In the genomic region with DNA sequence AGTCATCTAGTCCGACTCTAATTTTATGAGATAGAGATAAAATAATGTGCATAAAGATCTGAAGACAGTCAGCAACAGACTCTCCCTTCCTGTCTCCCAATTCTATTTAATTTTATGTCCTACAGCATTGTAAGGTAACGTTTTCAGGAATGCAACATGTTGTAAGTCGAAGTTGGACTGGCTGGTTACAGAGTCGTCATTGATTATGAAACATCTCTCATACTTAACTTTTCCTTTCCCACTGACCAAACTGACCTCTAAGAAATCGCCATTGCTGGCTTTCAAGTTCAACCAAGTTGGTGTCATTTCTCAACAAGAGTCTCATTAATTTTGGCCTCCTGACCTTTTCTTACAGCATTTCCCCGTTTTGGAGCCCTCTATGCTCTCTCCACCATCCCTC, we compare ENCODE assay signal across 21 cellular contexts. TPM values are rescaled to one million over a fixed set of nuclear protein-coding genes. Genes with fewer than 3 reads are reported as not detected.
DNase-seq lines count a peak whose midpoint lies in the region; ATAC-seq, FAIRE-seq and TF ChIP-seq lines count a peak whose summit lies in the region.
"Had no signal": no experiment of that assay in that cellular context is flagged by ENCODE, and none has a peak within 500 bp of the region (broad histone marks: within the 10 kb centered on the region; RNA-seq: fewer than 3 reads in every experiment).

No MANE protein-coding gene starts in this region.

- no peak overlapping the region for H3K23ac ChIP-seq in H1 (ENCODE audit: insufficient read length)

- no peak overlapping the region for H3K56ac ChIP-seq in H1 (replicated peaks; ENCODE audit: insufficient read length, low read depth, low read length)

- H3K9ac ChIP-seq in HUES64 (ENCODE audit: low read depth, low read length) (peak overlapping the region; percentile 30; the same call in 1 of the 2 replicates), H1 (replicated peaks in 1 of 4; ENCODE audit: extremely low read depth in 1 of 4, low read depth in 3 of 4, low read length in 3 of 4) (peak overlapping the region in 1 of 4 experiments; percentile 4; a peak in 1 of 7 replicates), HepG2 (ENCODE audit: insufficient read depth, low read depth, low read length) (no peak overlapping the region), subcutaneous abdominal adipose tissue (ENCODE audit: low read length in 5 of 5) (peak overlapping the region in 2 of 5 donors; percentile 8 to 41)
- H3K9ac ChIP-seq: parathyroid adenoma had no signal

- no peaks in the 10 kb centered on the region for H3K79me2 ChIP-seq in H1 (ENCODE audit: control insufficient read depth in 1 of 2, insufficient read depth in 2 of 2, low read length in 2 of 2)
- H3K79me2 ChIP-seq in HepG2 (ENCODE audit: insufficient read depth, low read length): no peaks in the 10 kb centered on the region
- H3K79me2 ChIP-seq: parathyroid adenoma had no signal

- H3K4me1 ChIP-seq in HUES64 (ENCODE audit: insufficient read depth, low read length) (peaks cover 56% of the 10 kb centered on the region), H1 (replicated peaks in 1 of 4; ENCODE audit: control insufficient read depth in 3 of 4, insufficient read depth in 4 of 4, low read length in 3 of 4) (peaks cover 13 to 31% (median 25%) of the 10 kb centered on the region in 4 experiments; a peak in 6 of 7 replicates), HepG2 (ENCODE audit: insufficient read depth, low read length) (peaks cover 75% of the 10 kb centered on the region), subcutaneous abdominal adipose tissue (ENCODE audit: control insufficient read depth in 5 of 5, insufficient read depth in 5 of 5, low read length in 5 of 5) (peaks cover 3 to 51% (median 35%) of the 10 kb centered on the region in 5 donors), uterus (no peaks in the 10 kb centered on the region)
- H3K4me1 ChIP-seq: foreskin keratinocyte, Peyer's patch had no signal

- H3K4ac ChIP-seq in H1 (replicated peaks; ENCODE audit: insufficient read length, low read depth, low read length): no peak overlapping the region

- no peak for ATAC-seq in HepG2
- ATAC-seq: activated CD8-positive, alpha-beta memory T cell treated with anti-CD3 and anti-CD28 coated beads, Interleukin-2, amount 10 ng/mL, durations not matched to agents 7 days and 5 days; foreskin keratinocyte; GM12878 had no signal

- TF ChIP-seq EP300 in H1 (IDR thresholded peaks at IDR 0.05; ENCODE audit: borderline replicate concordance in 1 of 2, low read depth in 2 of 2, low read length in 2 of 2) (no peak), HepG2 (IDR thresholded peaks at IDR 0.05; ENCODE audit: low read depth in 2 of 2, low read length in 2 of 2) (no peak), HepG2 (CRISPR knock-in tag; IDR thresholded peaks at IDR 0.05; ENCODE audit: borderline replicate concordance) (no peak)

- TF ChIP-seq CTCF in H1 (IDR thresholded peaks at IDR 0.05; ENCODE audit: control extremely low read depth in 1 of 3, insufficient read depth in 1 of 3, low read depth in 1 of 3, low read length in 3 of 3) (no peak), HepG2 (CRISPR knock-in tag; IDR thresholded peaks at IDR 0.05) (no peak), uterus (IDR thresholded peaks at IDR 0.05) (no peak)

- POLR2A ChIA-PET in H1 (lab: Charles Lee; ENCODE audit: partially characterized antibody): interaction anchor here (1.6 kb wide), 1 partner anchor 11 kb away, joined by 4 read pairs; no protein-coding TSS in a partner anchor
- POLR2A ChIA-PET in HepG2 (lab: Yijun Ruan, JAX): no interaction called here

- WGBS in HUES64: 64% methylated on average over 6 of the region's 6 CpGs
- 45% methylated on average over 6 of the region's 6 CpGs; no CpG with 5 or more reads in 1 of the 2 experiments for WGBS in H1 (ENCODE audit: extremely low coverage in 1 of 2, insufficient coverage in 1 of 2, insufficient read length in 1 of 2, insufficient replicate concordance in 2 of 2, low coverage in 1 of 2, low lambda C conversion rate in 2 of 2, missing lambda C conversion rate in 1 of 2), 2 experiments
- 10% methylated on average over 6 of the region's 6 CpGs for WGBS in HepG2 (ENCODE audit: low lambda C conversion rate)

- no peaks in the 10 kb centered on the region for H3K79me1 ChIP-seq in H1 (ENCODE audit: low read depth, low read length)

- DNase-seq in H1 (ENCODE audit: low read depth in 1 of 2, low spot score in 2 of 2) (peak in 1 of 2 experiments; percentile 33), HepG2 (ENCODE audit: low spot score) (no peak), NK-92 (lab: John Stamatoyannopoulos, UW; ENCODE audit: unreplicated experiment) (no peak), uterus (no peak)
- DNase-seq in stimulated activated CD4-positive, alpha-beta T cell treated with anti-CD3 and anti-CD28 coated beads, Interleukin-4, amount 100 ng/mL, for 1 hour: no peak
- DNase-seq: activated CD4-positive, alpha-beta T cell treated with anti-CD3 and anti-CD28 coated beads for 4 hours; activated CD8-positive, alpha-beta memory T cell treated with anti-CD3 and anti-CD28 coated beads, Interleukin-2, amount 10 ng/mL, durations not matched to agents 7 days and 5 days; activated effector memory CD4-positive, alpha-beta T cell treated with Interleukin-2 at 50 U/mL for 16 hours; foreskin keratinocyte; HFFc6; Kasumi-1; NCI-H1105 treated with DMSO at 0.1 percent for 48 hours; NCI-H748 treated with DMSO at 0.1 percent for 48 hours; Peyer's patch; small intestine; stimulated activated CD4-positive, alpha-beta T cell treated with anti-CD3 and anti-CD28 coated beads, Interleukin-4, amount 100 ng/mL, for 24 hours had no signal

- H4K20me1 ChIP-seq in H1 (replicated peaks in 1 of 2; ENCODE audit: control insufficient read depth in 1 of 2, insufficient read depth in 2 of 2, low read length in 2 of 2) (no peaks in the 10 kb centered on the region), HepG2 (ENCODE audit: insufficient read depth, low read length) (no peaks in the 10 kb centered on the region)

- H3K4me2 ChIP-seq in H1 (ENCODE audit: insufficient read depth in 1 of 2, low read depth in 2 of 2, low read length in 2 of 2) (peak overlapping the region; percentile 69), HepG2 (ENCODE audit: low read depth, low read length) (peak overlapping the region; percentile 70)

- no peak for FAIRE-seq in H1 (lab: Jason Lieb, UNC)
- no peak for FAIRE-seq in HepG2 (lab: Jason Lieb, UNC)
- FAIRE-seq: GM12878, small intestine had no signal

- H3K27ac ChIP-seq in HUES64 (ENCODE audit: low read depth, low read length) (peak overlapping the region; percentile 94), H1 (ENCODE audit: low read depth, low read length) (peak overlapping the region; percentile 52; the same call in 1 of the 2 replicates), HepG2 (ENCODE audit: extremely low read length, insufficient read depth, low read length) (no peak overlapping the region), subcutaneous abdominal adipose tissue (ENCODE audit: low read depth, low read length) (peak overlapping the region; percentile 85), uterus (no peak overlapping the region)
- H3K27ac ChIP-seq: foreskin keratinocyte, parathyroid adenoma, Peyer's patch had no signal

- H3K23me2 ChIP-seq in H1 (ENCODE audit: low read depth, low read length): peaks cover 3% of the 10 kb centered on the region; the same call in 1 of the 2 replicates

- H3K14ac ChIP-seq in H1 (ENCODE audit: insufficient read length): no peak overlapping the region

- no TSS peak for BruUV-seq in HepG2 (replicated peaks; lab: Mats Ljungman, UMichigan)

- H4K8ac ChIP-seq in H1 (ENCODE audit: extremely low read depth, insufficient read depth, low read length): no peak overlapping the region

- H2BK5ac ChIP-seq in H1 (ENCODE audit: low read depth, low read length): peak overlapping the region; percentile 62; the same call in 1 of the 2 replicates

- in situ Hi-C loops in HepG2 (cut with HindIII; ENCODE audit: extremely low pct_ligation_motif_present, low pct_unique_long_range_greater_than_20kb): no loop called here

- peak overlapping the region; percentile 86 for H2BK12ac ChIP-seq in H1 (ENCODE audit: low read depth, low read length)

- TF ChIP-seq POLR2A in H1 (IDR thresholded peaks at IDR 0.05; ENCODE audit: control extremely low read depth in 1 of 2, low read depth in 2 of 2, low read length in 2 of 2) (no peak), HepG2 (IDR thresholded peaks at IDR 0.05; ENCODE audit: insufficient read depth in 1 of 2, low read depth in 2 of 2, low read length in 2 of 2) (no peak), uterus (IDR thresholded peaks at IDR 0.05) (no peak)

- CTCF ChIA-PET in H1 (lab: Charles Lee; ENCODE audit: partially characterized antibody) (no interaction called here), HepG2 (lab: Yijun Ruan, JAX; ENCODE audit: low intra/inter-chr PET ratio, low total read pairs) (no interaction called here)

- peak overlapping the region; percentile 72 for H4K5ac ChIP-seq in H1 (ENCODE audit: insufficient read length, low read depth, low read length)

- H3K36me3 ChIP-seq in HUES64 (ENCODE audit: insufficient read depth, low read length): no peaks in the 10 kb centered on the region
- no peaks in the 10 kb centered on the region for H3K36me3 ChIP-seq in H1 (ENCODE audit: control insufficient read depth in 2 of 4, insufficient read depth in 4 of 4, low read length in 3 of 4)
- no peaks in the 10 kb centered on the region for H3K36me3 ChIP-seq in HepG2 (replicated peaks in 1 of 2; ENCODE audit: control insufficient read depth in 1 of 2, insufficient read depth in 2 of 2, low read length in 2 of 2)
- no peaks in the 10 kb centered on the region for H3K36me3 ChIP-seq in subcutaneous abdominal adipose tissue (ENCODE audit: control insufficient read depth in 5 of 5, insufficient read depth in 5 of 5, low read length in 5 of 5)
- no peaks in the 10 kb centered on the region for H3K36me3 ChIP-seq in uterus
- H3K36me3 ChIP-seq: adrenal gland, Peyer's patch had no signal

- peak overlapping the region; percentile 19; the same call in 1 of the 2 replicates for H2BK15ac ChIP-seq in H1 (ENCODE audit: low read length)

- H2AFZ ChIP-seq in H1 (ENCODE audit: low read length) (0 out of 2 replicates have a peak overlapping the region, but pooled peaks have one; percentile 46), HepG2 (ENCODE audit: low read length) (no peak overlapping the region)
- H2AFZ ChIP-seq: parathyroid adenoma had no signal

- H3K27me3 ChIP-seq in HUES64 (ENCODE audit: insufficient read depth, low read length) (no peaks in the 10 kb centered on the region), H1 (replicated peaks in 1 of 4; ENCODE audit: control insufficient read depth in 3 of 4, extremely low read depth in 1 of 4, insufficient read depth in 3 of 4, low read length in 3 of 4) (no peaks in the 10 kb centered on the region), HepG2 (ENCODE audit: control insufficient read depth in 1 of 2, insufficient read depth in 2 of 2, low read length in 2 of 2) (peaks cover 0 to 2% of the 10 kb centered on the region in 2 experiments; a peak in 1 of 5 replicates), subcutaneous abdominal adipose tissue (ENCODE audit: control insufficient read depth in 5 of 5, insufficient read depth in 4 of 5, low read length in 5 of 5) (peaks cover 0 to 4% (median 0%) of the 10 kb centered on the region in 5 donors), uterus (no peaks in the 10 kb centered on the region)
- H3K27me3 ChIP-seq: adrenal gland, Peyer's patch had no signal

- peak overlapping the region; percentile 42; the same call in 1 of the 2 replicates for H3K18ac ChIP-seq in H1 (ENCODE audit: extremely low read depth, low read length)

- intact Hi-C loops in HepG2 (cut with micrococcal nuclease; ENCODE audit: unreplicated experiment) (no loop called here), uterus (cut with DNase I; ENCODE audit: low total_unique reads) (no loop called here)

- H4K91ac ChIP-seq in H1 (replicated peaks; ENCODE audit: insufficient read length, low read length): no peak overlapping the region

- H3K4me3 ChIP-seq in HUES64 (ENCODE audit: low read length) (peak overlapping the region; percentile 39; the same call in 1 of the 2 replicates), H1 (ENCODE audit: extremely low read depth in 1 of 4, insufficient read depth in 2 of 4, low read depth in 3 of 4, low read length in 4 of 4) (peak overlapping the region in 1 of 4 experiments; percentile 44; a peak in 2 of 8 replicates), HepG2 (replicated peaks in 1 of 3; ENCODE audit: insufficient read depth in 1 of 3, low read depth in 2 of 3, low read length in 3 of 3) (no peak overlapping the region; a peak in 2 of 6 replicates), subcutaneous abdominal adipose tissue (ENCODE audit: low read depth in 1 of 5, low read length in 5 of 5) (no peak overlapping the region), uterus (no peak overlapping the region)
- H3K4me3 ChIP-seq: adrenal gland, GM12878, Peyer's patch had no signal

- no peak overlapping the region for H2AK5ac ChIP-seq in H1 (ENCODE audit: low read depth, low read length)

- TF ChIP-seq RAD21 in H1 (IDR thresholded peaks at IDR 0.05 in 1 of 2, conservative IDR thresholded peaks at IDR 0.05 in 1 of 2; ENCODE audit: low read depth in 2 of 2, low read length in 2 of 2) (no peak), HepG2 (CRISPR knock-in tag; IDR thresholded peaks at IDR 0.05) (no peak)

- peak overlapping the region; percentile 94 for H2BK120ac ChIP-seq in H1 (replicated peaks; ENCODE audit: low read depth, low read length)

- peak overlapping the region; percentile 40; the same call in 1 of the 2 replicates for H2BK20ac ChIP-seq in H1 (ENCODE audit: low read length)

- H3K9me3 ChIP-seq in HUES64 (ENCODE audit: insufficient read depth, low read depth, low read length): no peaks in the 10 kb centered on the region
- H3K9me3 ChIP-seq in H1 (ENCODE audit: insufficient read depth in 2 of 2, low read depth in 1 of 2, low read length in 1 of 2): no peaks in the 10 kb centered on the region
- no peaks in the 10 kb centered on the region for H3K9me3 ChIP-seq in HepG2 (ENCODE audit: low read length)
- H3K9me3 ChIP-seq in subcutaneous abdominal adipose tissue (ENCODE audit: control insufficient read depth in 5 of 5, low read length in 5 of 5): no peaks in the 10 kb centered on the region
- no peaks in the 10 kb centered on the region for H3K9me3 ChIP-seq in uterus
- H3K9me3 ChIP-seq: adrenal gland, Peyer's patch had no signal

RNA-seq across cellular contexts. Expression of a gene that starts 4.9 kb away (rescaled TPM):
- 16.8 TPM for polyA plus RNA-seq in HUES64 (2013, experiment 1 of 2)
- polyA plus RNA-seq in HUES64 (2013, experiment 2 of 2): 16.0 TPM
- total RNA-seq in H1 (2021; fragmentation: NEBNext Ultra II Directional; extraction: Animal tissue kit (Norgen Biotek cat#: 25700)): 23.6 and 25.3 TPM in 2 replicates
- polyA plus RNA-seq in H1 (2011; rRNA removed): 5.7 and 8.2 TPM in 2 replicates
- polyA plus RNA-seq in H1 (2011; cell fraction: cytosol; rRNA removed): 8.9 TPM
- 11.2 TPM for polyA plus RNA-seq in H1 (2011; cell fraction: nucleus; rRNA removed)
- 11.9 to 21.6 TPM (median 14.6 TPM) in 4 replicates for polyA plus RNA-seq in H1 (2012, experiment 1 of 2)
- polyA plus RNA-seq in H1 (2012, experiment 2 of 2): 2.3 TPM
- polyA plus RNA-seq in H1 (2013, experiment 1 of 2): 10.2 TPM
- 9.6 TPM for polyA plus RNA-seq in H1 (2013, experiment 2 of 2)
- polyA minus RNA-seq in H1 (2011; rRNA and poly(A)+ RNA removed): 47.0 and 61.7 TPM in 2 replicates
- polyA minus RNA-seq in H1 (2011; cell fraction: cytosol; rRNA and poly(A)+ RNA removed): 8.8 TPM
- 49.1 TPM for polyA minus RNA-seq in H1 (2011; cell fraction: nucleus; rRNA and poly(A)+ RNA removed)
- 7.5 and 9.9 TPM in 2 replicates for total RNA-seq in HepG2 (2016; rRNA removed; fragmentation: Illumina TruSeq; extraction: Trizol)
- total RNA-seq in HepG2 (2016; cell fraction: cytosol; rRNA removed; fragmentation: Illumina TruSeq; extraction: Trizol; ENCODE audit: low read depth): 3.7 and 5.0 TPM in 2 replicates
- total RNA-seq in HepG2 (2016; cell fraction: insoluble cytoplasmic fraction; rRNA removed; fragmentation: Illumina TruSeq; extraction: Trizol): 7.7 and 8.8 TPM in 2 replicates
- 5.1 and 5.2 TPM in 2 replicates for total RNA-seq in HepG2 (2016; cell fraction: membrane; rRNA removed; fragmentation: Illumina TruSeq; extraction: Trizol)
- 17.1 and 17.8 TPM in 2 replicates for total RNA-seq in HepG2 (2016; cell fraction: nucleus; rRNA removed; fragmentation: Illumina TruSeq; extraction: Trizol)
- 4.9 and 5.1 TPM in 2 replicates for polyA plus RNA-seq in HepG2 (2011; rRNA removed)
- polyA plus RNA-seq in HepG2 (2011; cell fraction: cytosol; rRNA removed): 1.9 and 3.1 TPM in 2 replicates
- polyA plus RNA-seq in HepG2 (2011; cell fraction: nucleus; rRNA removed): 6.8 and 8.2 TPM in 2 replicates
- 4.2 and 5.6 TPM in 2 replicates for polyA plus RNA-seq in HepG2 (2012)
- 0.61 and 0.63 TPM in 2 replicates for polyA plus RNA-seq in HepG2 (2016; cell fraction: cytosol; fragmentation: Illumina TruSeq; extraction: Trizol; ENCODE audit: low read depth)
- polyA plus RNA-seq in HepG2 (2016; cell fraction: insoluble cytoplasmic fraction; fragmentation: Illumina TruSeq; extraction: Trizol; ENCODE audit: low read depth): 5.5 and 5.8 TPM in 2 replicates
- 1.6 and 2.2 TPM in 2 replicates for polyA plus RNA-seq in HepG2 (2016; cell fraction: membrane; fragmentation: Illumina TruSeq; extraction: Trizol; ENCODE audit: low read depth)
- polyA plus RNA-seq in HepG2 (2016; cell fraction: nucleus; fragmentation: Illumina TruSeq; extraction: Trizol; ENCODE audit: insufficient read depth, low read depth): 14.4 and 15.4 TPM in 2 replicates
- 8.8 and 19.5 TPM in 2 replicates for polyA minus RNA-seq in HepG2 (2011; rRNA and poly(A)+ RNA removed; ENCODE audit: low replicate concordance)
- polyA minus RNA-seq in HepG2 (2011; cell fraction: cytosol; rRNA and poly(A)+ RNA removed): 4.7 and 5.4 TPM in 2 replicates
- 25.2 and 36.4 TPM in 2 replicates for polyA minus RNA-seq in HepG2 (2011; cell fraction: nucleus; rRNA and poly(A)+ RNA removed)
- 10 to 100 TPM; 23.1 to 49.7 (median 34.0) TPM for total RNA-seq in uterus

Comparison
In these comparisons a context has a peak if more than half of its experiments do, and no peak if none do; other contexts are left out.
1. H3K27ac ChIP-seq: peak in HUES64 (single experiment), H1 (single experiment) and subcutaneous abdominal adipose tissue (single experiment); none in HepG2 (single experiment) and uterus (0 of 2).